ENCODE assay signal across 1 cellular context in the genomic region with DNA sequence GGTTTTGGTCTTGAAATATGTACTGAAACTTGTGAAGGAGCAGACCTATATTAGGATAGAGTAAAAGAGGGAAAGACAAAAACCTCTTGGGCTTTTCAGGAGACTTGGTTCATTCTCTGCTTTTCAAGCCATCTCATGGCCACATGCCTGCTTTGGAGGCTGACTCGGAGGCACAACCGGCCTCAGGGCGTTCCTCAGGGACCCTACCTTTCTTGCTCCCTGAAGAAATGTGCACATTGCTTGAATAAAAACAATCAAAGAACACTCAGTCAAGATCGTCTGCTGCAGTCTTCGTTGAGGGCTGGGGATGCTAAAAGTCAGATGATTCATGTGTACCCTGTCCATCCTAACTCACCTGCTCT.
TF ChIP-seq lines count a peak whose summit lies in the region.

No MANE protein-coding gene starts in this region.

TF ChIP-seq in SK-N-SH, 30 proteins besides CTCF, POLR2A, EP300 and RAD21 (continued from another document):
- TF ChIP-seq, protein P1, sequence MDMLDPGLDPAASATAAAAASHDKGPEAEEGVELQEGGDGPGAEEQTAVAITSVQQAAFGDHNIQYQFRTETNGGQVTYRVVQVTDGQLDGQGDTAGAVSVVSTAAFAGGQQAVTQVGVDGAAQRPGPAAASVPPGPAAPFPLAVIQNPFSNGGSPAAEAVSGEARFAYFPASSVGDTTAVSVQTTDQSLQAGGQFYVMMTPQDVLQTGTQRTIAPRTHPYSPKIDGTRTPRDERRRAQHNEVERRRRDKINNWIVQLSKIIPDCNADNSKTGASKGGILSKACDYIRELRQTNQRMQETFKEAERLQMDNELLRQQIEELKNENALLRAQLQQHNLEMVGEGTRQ (IDR thresholded peaks at IDR 0.05; ENCODE audit: borderline replicate concordance, low read depth, low read length), result no peak
- TF ChIP-seq RCOR1 (IDR thresholded peaks at IDR 0.05; ENCODE audit: low read length) (no peak), GABPA (IDR thresholded peaks at IDR 0.05; ENCODE audit: low read depth) (no peak), RFX5 (IDR thresholded peaks at IDR 0.05; ENCODE audit: low read length) (no peak), FOXJ3 (CRISPR knock-in tag; IDR thresholded peaks at IDR 0.05) (no peak), CHD2 (IDR thresholded peaks at IDR 0.05; ENCODE audit: low read length, partially characterized antibody) (no peak), EZH2phosphoT487 (IDR thresholded peaks at IDR 0.05; ENCODE audit: borderline replicate concordance, low read depth) (no peak), ELF1 (IDR thresholded peaks at IDR 0.05) (no peak), FOSL2 (IDR thresholded peaks at IDR 0.05; ENCODE audit: borderline replicate concordance, low read depth) (no peak)
- TF ChIP-seq, protein P2, sequence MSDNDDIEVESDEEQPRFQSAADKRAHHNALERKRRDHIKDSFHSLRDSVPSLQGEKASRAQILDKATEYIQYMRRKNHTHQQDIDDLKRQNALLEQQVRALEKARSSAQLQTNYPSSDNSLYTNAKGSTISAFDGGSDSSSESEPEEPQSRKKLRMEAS (IDR thresholded peaks at IDR 0.05; ENCODE audit: low read depth), result no peak
- TF ChIP-seq, protein P3, sequence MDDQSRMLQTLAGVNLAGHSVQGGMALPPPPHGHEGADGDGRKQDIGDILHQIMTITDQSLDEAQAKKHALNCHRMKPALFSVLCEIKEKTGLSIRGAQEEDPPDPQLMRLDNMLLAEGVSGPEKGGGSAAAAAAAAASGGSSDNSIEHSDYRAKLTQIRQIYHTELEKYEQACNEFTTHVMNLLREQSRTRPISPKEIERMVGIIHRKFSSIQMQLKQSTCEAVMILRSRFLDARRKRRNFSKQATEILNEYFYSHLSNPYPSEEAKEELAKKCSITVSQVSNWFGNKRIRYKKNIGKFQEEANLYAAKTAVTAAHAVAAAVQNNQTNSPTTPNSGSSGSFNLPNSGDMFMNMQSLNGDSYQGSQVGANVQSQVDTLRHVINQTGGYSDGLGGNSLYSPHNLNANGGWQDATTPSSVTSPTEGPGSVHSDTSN (IDR thresholded peaks at IDR 0.05), result no peak
- TF ChIP-seq, protein P4, sequence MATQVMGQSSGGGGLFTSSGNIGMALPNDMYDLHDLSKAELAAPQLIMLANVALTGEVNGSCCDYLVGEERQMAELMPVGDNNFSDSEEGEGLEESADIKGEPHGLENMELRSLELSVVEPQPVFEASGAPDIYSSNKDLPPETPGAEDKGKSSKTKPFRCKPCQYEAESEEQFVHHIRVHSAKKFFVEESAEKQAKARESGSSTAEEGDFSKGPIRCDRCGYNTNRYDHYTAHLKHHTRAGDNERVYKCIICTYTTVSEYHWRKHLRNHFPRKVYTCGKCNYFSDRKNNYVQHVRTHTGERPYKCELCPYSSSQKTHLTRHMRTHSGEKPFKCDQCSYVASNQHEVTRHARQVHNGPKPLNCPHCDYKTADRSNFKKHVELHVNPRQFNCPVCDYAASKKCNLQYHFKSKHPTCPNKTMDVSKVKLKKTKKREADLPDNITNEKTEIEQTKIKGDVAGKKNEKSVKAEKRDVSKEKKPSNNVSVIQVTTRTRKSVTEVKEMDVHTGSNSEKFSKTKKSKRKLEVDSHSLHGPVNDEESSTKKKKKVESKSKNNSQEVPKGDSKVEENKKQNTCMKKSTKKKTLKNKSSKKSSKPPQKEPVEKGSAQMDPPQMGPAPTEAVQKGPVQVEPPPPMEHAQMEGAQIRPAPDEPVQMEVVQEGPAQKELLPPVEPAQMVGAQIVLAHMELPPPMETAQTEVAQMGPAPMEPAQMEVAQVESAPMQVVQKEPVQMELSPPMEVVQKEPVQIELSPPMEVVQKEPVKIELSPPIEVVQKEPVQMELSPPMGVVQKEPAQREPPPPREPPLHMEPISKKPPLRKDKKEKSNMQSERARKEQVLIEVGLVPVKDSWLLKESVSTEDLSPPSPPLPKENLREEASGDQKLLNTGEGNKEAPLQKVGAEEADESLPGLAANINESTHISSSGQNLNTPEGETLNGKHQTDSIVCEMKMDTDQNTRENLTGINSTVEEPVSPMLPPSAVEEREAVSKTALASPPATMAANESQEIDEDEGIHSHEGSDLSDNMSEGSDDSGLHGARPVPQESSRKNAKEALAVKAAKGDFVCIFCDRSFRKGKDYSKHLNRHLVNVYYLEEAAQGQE (IDR thresholded peaks at IDR 0.05; ENCODE audit: low read depth, low read length), result no peak
